In the genomic region with DNA sequence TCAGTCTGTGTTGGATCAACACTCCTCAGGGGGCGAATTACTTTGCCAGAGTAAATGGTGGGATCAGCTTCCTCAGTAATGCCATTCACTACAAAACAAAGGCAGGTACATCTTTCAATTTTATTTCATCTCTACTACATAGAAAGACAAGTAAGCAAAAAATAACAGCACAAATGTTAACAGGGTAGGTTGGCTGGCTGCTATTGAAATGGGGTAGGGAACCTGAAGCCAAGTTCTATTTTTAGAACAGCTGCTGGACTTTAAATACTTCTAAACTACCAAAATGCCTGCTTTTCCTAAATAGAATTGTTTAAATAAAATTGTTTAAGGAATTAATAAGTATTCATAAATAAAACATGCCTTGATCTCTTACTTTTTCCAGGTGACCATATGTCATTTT, we compare ENCODE assay signal across 29 cellular contexts. TPM values are rescaled to one million over a fixed set of nuclear protein-coding genes. Genes with fewer than 3 reads are reported as not detected.
A peak's percentile ranks its signal among the peaks of the same experiment; 100 is the strongest.
DNase-seq lines count a peak whose midpoint lies in the region; ATAC-seq and TF ChIP-seq lines count a peak whose summit lies in the region.
"Had no signal": no experiment of that assay in that cellular context is flagged by ENCODE, and none has a peak within 500 bp of the region (broad histone marks: within the 10 kb centered on the region; RNA-seq: fewer than 3 reads in every experiment).

No MANE protein-coding gene starts in this region.

- H3K36me3 Mint-ChIP-seq in activated T-cell treated with anti-CD3 and anti-CD28 coated beads, Interleukin-2, amount 50 U/mL, for 24 hours (ENCODE audit: low read depth), result peaks cover 98% of the 10 kb centered on the region
- peaks cover 96% of the 10 kb centered on the region for H3K36me3 Mint-ChIP-seq in GM23338 (ENCODE audit: low read depth)
- peaks cover 85% of the 10 kb centered on the region for H3K36me3 Mint-ChIP-seq in brain
- H3K36me3 Mint-ChIP-seq in naive thymus-derived CD4-positive, alpha-beta T cell, result peaks cover 21 to 80% (median 53%) of the 10 kb centered on the region in 5 donors

- H3K4me3 Mint-ChIP-seq in activated T-cell treated with anti-CD3 and anti-CD28 coated beads, Interleukin-2, amount 50 U/mL, for 24 hours, result no peak overlapping the region
- no peak overlapping the region for H3K4me3 Mint-ChIP-seq in GM23338
- peak overlapping the region in 1 of 5 experiments; percentile 27 for H3K4me3 Mint-ChIP-seq in brain
- H3K4me3 Mint-ChIP-seq in naive thymus-derived CD4-positive, alpha-beta T cell, result no peak overlapping the region
- H3K4me3 Mint-ChIP-seq: activated T-helper 1 cell treated with anti-CD3 and anti-CD28 coated beads, Interleukin-12 subunit alpha, Interleukin-12 subunit beta, Interleukin-2, Interleukin-4 antibody, amounts not matched to agents 30 ng/mL and 10 ng/mL and 1 ng/mL, durations not matched to agents 14 hours and 24 hours and 36 hours; T-helper 1 cell treated with Interleukin-12 subunit alpha and Interleukin-12 subunit beta and Interleukin-4 antibody, amounts not matched to agents 30 μg/mL and 1 μg/mL, for 36 hours; type B pancreatic cell had no signal

- H4K91ac ChIP-seq in neuronal stem cell (ENCODE audit: low read depth, low read length, poor library complexity), result no peak overlapping the region

- H3K27me3 ChIP-seq in GM23338 (ENCODE audit: insufficient read depth), result no peaks in the 10 kb centered on the region
- no peaks in the 10 kb centered on the region for H3K27me3 ChIP-seq in naive thymus-derived CD4-positive, alpha-beta T cell (ENCODE audit: control insufficient read depth in 2 of 2, insufficient read depth in 2 of 2, low read length in 2 of 2)
- H3K27me3 ChIP-seq in neuronal stem cell (ENCODE audit: control insufficient read depth in 3 of 3, insufficient read depth in 3 of 3, low read depth in 1 of 3, low read length in 3 of 3), result no peaks in the 10 kb centered on the region
- H3K27me3 ChIP-seq: BE2C, foreskin keratinocyte, SJSA1 had no signal

- H3K27me3 Mint-ChIP-seq in activated T-cell treated with anti-CD3 and anti-CD28 coated beads, Interleukin-2, amount 50 U/mL, for 24 hours, result no peaks in the 10 kb centered on the region
- no peaks in the 10 kb centered on the region for H3K27me3 Mint-ChIP-seq in GM23338 (ENCODE audit: insufficient read depth, low read depth, poor library complexity)
- no peaks in the 10 kb centered on the region for H3K27me3 Mint-ChIP-seq in brain
- H3K27me3 Mint-ChIP-seq in naive thymus-derived CD4-positive, alpha-beta T cell, result no peaks in the 10 kb centered on the region
- H3K27me3 Mint-ChIP-seq: type B pancreatic cell had no signal

- H3K9me3 ChIP-seq in naive thymus-derived CD4-positive, alpha-beta T cell (ENCODE audit: control insufficient read depth in 2 of 3, low read length in 3 of 3), result no peaks in the 10 kb centered on the region
- no peaks in the 10 kb centered on the region for H3K9me3 ChIP-seq in neuronal stem cell (replicated peaks in 1 of 2; ENCODE audit: control insufficient read depth in 2 of 2, insufficient read depth in 1 of 2, low read depth in 1 of 2, low read length in 2 of 2)
- H3K9me3 ChIP-seq: BE2C, SJSA1 had no signal

- intact Hi-C loops in naive thymus-derived CD4-positive, alpha-beta T cell (cut with micrococcal nuclease), result no loop called here

- no CpG with 5 or more reads among the region's 1 CpG for WGBS in neuronal stem cell (ENCODE audit: extremely low coverage in 2 of 2, insufficient read length in 2 of 2, insufficient replicate concordance in 1 of 2), 2 donors

- H2AK5ac ChIP-seq in neuronal stem cell (ENCODE audit: low read depth, low read length), result no peak overlapping the region

- H3K4ac ChIP-seq in neuronal stem cell (ENCODE audit: low read length), result no peak overlapping the region

- H3K9me2 ChIP-seq in GM23338 (ENCODE audit: insufficient read depth), result no peaks in the 10 kb centered on the region

- H3K4me1 Mint-ChIP-seq in activated T-cell treated with anti-CD3 and anti-CD28 coated beads, Interleukin-2, amount 50 U/mL, for 24 hours (ENCODE audit: low read depth), result peaks cover 21% of the 10 kb centered on the region
- H3K4me1 Mint-ChIP-seq in GM23338, result no peaks in the 10 kb centered on the region
- H3K4me1 Mint-ChIP-seq in brain, result no peaks in the 10 kb centered on the region
- H3K4me1 Mint-ChIP-seq in naive thymus-derived CD4-positive, alpha-beta T cell, result peaks cover 0 to 8% (median 0%) of the 10 kb centered on the region in 7 donors

- H2BK120ac ChIP-seq in neuronal stem cell (ENCODE audit: low read depth, low read length), result no peak overlapping the region

- H3K79me1 ChIP-seq in neuronal stem cell (ENCODE audit: low read depth, low read length), result no peaks in the 10 kb centered on the region

- DNase-seq in activated T-cell treated with anti-CD3 and anti-CD28 coated beads, Interleukin-2, amount 50 U/mL, for 24 hours, result no peak
- DNase-seq in activated T-cell treated with anti-CD3 and anti-CD28 coated beads, Interleukin-2, amount 50 U/mL, for 48 hours, result no peak
- no peak for DNase-seq in GM23338 (ENCODE audit: low spot score)
- no peak for DNase-seq in naive thymus-derived CD4-positive, alpha-beta T cell
- no peak for DNase-seq in stimulated activated naive CD4-positive, alpha-beta T cell treated with Interleukin-2 at 50 U/mL for 16 hours (lab: John Stamatoyannopoulos, UW)
- DNase-seq in neuronal stem cell (ENCODE audit: low spot score), result no peak
- DNase-seq: BE2C; caudate nucleus; COR-L47; DMS79 treated with DMSO at 0.1 percent for 48 hours; erythroblast; foreskin keratinocyte; NCI-H1436 treated with DMSO at 0.1 percent for 48 hours; NCI-H510A treated with DMSO at 0.1 percent for 48 hours; nucleus accumbens; stimulated activated CD4-positive, alpha-beta T cell treated with anti-CD3 and anti-CD28 coated beads, Interleukin-4, amount 100 ng/mL, for 4 hours had no signal

- H3K23ac ChIP-seq in neuronal stem cell (ENCODE audit: low read depth, low read length, poor library complexity), result no peak overlapping the region

- no peak for ATAC-seq in GM23338
- ATAC-seq in naive thymus-derived CD4-positive, alpha-beta T cell, result no peak
- no peak for ATAC-seq in GM21723 (IDR thresholded peaks at IDR 0.05; ENCODE audit: unreplicated experiment)
- ATAC-seq: foreskin keratinocyte, GM12878, Panc1 had no signal

- POLR2A ChIA-PET in naive thymus-derived CD4-positive, alpha-beta T cell (lab: Charles Lee), result interaction anchor here (1.2 kb wide), 1 partner anchor 57 kb away, joined by 3 read pairs; a partner anchor contains a TSS

- peaks cover 17% of the 10 kb centered on the region; the same call in 1 of the 2 replicates for H4K20me1 ChIP-seq in GM23338 (replicated peaks; ENCODE audit: insufficient read depth)

- TF ChIP-seq CTCF in GM23338 (conservative IDR thresholded peaks at IDR 0.05; ENCODE audit: low read depth in 2 of 2) (no peak), brain (conservative IDR thresholded peaks at IDR 0.05) (no peak)

- H3K27ac Mint-ChIP-seq in activated T-cell treated with anti-CD3 and anti-CD28 coated beads, Interleukin-2, amount 50 U/mL, for 24 hours, result peak overlapping the region; percentile 81
- H3K27ac Mint-ChIP-seq in GM23338, result 0 out of 2 replicates have a peak overlapping the region, but pooled peaks have one; percentile 9
- peak overlapping the region in 3 of 5 experiments; percentile 12 to 87 (median 64) for H3K27ac Mint-ChIP-seq in brain
- H3K27ac Mint-ChIP-seq in naive thymus-derived CD4-positive, alpha-beta T cell, result peak overlapping the region in 6 of 9 donors; percentile 41 to 68 (median 55)
- H3K27ac Mint-ChIP-seq: activated T-helper 1 cell treated with anti-CD3 and anti-CD28 coated beads, Interleukin-12 subunit alpha, Interleukin-12 subunit beta, Interleukin-2, Interleukin-4 antibody, amounts not matched to agents 30 ng/mL and 10 ng/mL and 1 ng/mL, durations not matched to agents 14 hours and 24 hours and 36 hours; T-helper 1 cell treated with Interleukin-12 subunit alpha and Interleukin-12 subunit beta and Interleukin-4 antibody, amounts not matched to agents 30 μg/mL and 1 μg/mL, for 36 hours; type B pancreatic cell had no signal

- H3K36me3 ChIP-seq in GM23338 (ENCODE audit: insufficient read depth) (peaks cover 87% of the 10 kb centered on the region), neuronal stem cell (replicated peaks in 1 of 2; ENCODE audit: control insufficient read depth in 2 of 2, insufficient read depth in 2 of 2, low read length in 2 of 2) (peaks cover 39 to 100% of the 10 kb centered on the region in 2 donors)
- peaks cover 31 to 99% (median 69%) of the 10 kb centered on the region in 3 experiments for H3K36me3 ChIP-seq in naive thymus-derived CD4-positive, alpha-beta T cell (ENCODE audit: control insufficient read depth in 2 of 3, insufficient read depth in 3 of 3, low read length in 3 of 3)

- H3K4me1 ChIP-seq in GM23338 (ENCODE audit: insufficient read depth) (no peaks in the 10 kb centered on the region), neuronal stem cell (ENCODE audit: control insufficient read depth in 2 of 2, insufficient read depth in 1 of 2, low read depth in 1 of 2, low read length in 2 of 2) (no peaks in the 10 kb centered on the region)
- H3K4me1 ChIP-seq in naive thymus-derived CD4-positive, alpha-beta T cell (ENCODE audit: control insufficient read depth in 2 of 2, insufficient read depth in 2 of 2, low read length in 2 of 2), result no peaks in the 10 kb centered on the region
- H3K4me1 ChIP-seq: BE2C, foreskin keratinocyte, SJSA1 had no signal

- H2BK12ac ChIP-seq in neuronal stem cell (ENCODE audit: low read length), result no peak overlapping the region

- H2BK15ac ChIP-seq in neuronal stem cell (ENCODE audit: low read length), result no peak overlapping the region

- H3K4me3 ChIP-seq in GM23338 (no peak overlapping the region), neuronal stem cell (ENCODE audit: low read length in 2 of 2) (no peak overlapping the region)
- H3K4me3 ChIP-seq in naive thymus-derived CD4-positive, alpha-beta T cell (ENCODE audit: low read length), result no peak overlapping the region
- H3K4me3 ChIP-seq: GM12878, lung, SJSA1 had no signal

- H2AFZ ChIP-seq in GM23338 (no peak overlapping the region), neuronal stem cell (ENCODE audit: low read length) (no peak overlapping the region)

- H3F3A ChIP-seq in GM23338 (replicated peaks; ENCODE audit: low read depth), result peaks cover 2% of the 10 kb centered on the region; the same call in 1 of the 2 replicates

- H3K27ac ChIP-seq in GM23338 (ENCODE audit: low read depth) (no peak overlapping the region), neuronal stem cell (replicated peaks; ENCODE audit: low read length) (no peak overlapping the region)
- H3K27ac ChIP-seq in naive thymus-derived CD4-positive, alpha-beta T cell (ENCODE audit: low read depth, low read length), result no peak overlapping the region
- H3K27ac ChIP-seq: foreskin keratinocyte, KMS-11, SJSA1 had no signal

- CTCF ChIA-PET in naive thymus-derived CD4-positive, alpha-beta T cell (lab: Charles Lee), result interaction anchor here (0.6 kb wide), 1 partner anchor 11 kb away, joined by 3 read pairs; no protein-coding TSS in a partner anchor

- H3K9me3 Mint-ChIP-seq in activated T-cell treated with anti-CD3 and anti-CD28 coated beads, Interleukin-2, amount 50 U/mL, for 24 hours, result no peaks in the 10 kb centered on the region
- H3K9me3 Mint-ChIP-seq in GM23338, result no peaks in the 10 kb centered on the region
- H3K9me3 Mint-ChIP-seq in brain, result no peaks in the 10 kb centered on the region
- H3K9me3 Mint-ChIP-seq in naive thymus-derived CD4-positive, alpha-beta T cell, result peaks cover 0 to 2% (median 0%) of the 10 kb centered on the region in 11 donors
- H3K9me3 Mint-ChIP-seq: activated T-helper 1 cell treated with anti-CD3 and anti-CD28 coated beads, Interleukin-12 subunit alpha, Interleukin-12 subunit beta, Interleukin-2, Interleukin-4 antibody, amounts not matched to agents 30 ng/mL and 10 ng/mL and 1 ng/mL, durations not matched to agents 14 hours and 24 hours and 36 hours; T-helper 1 cell treated with Interleukin-12 subunit alpha and Interleukin-12 subunit beta and Interleukin-4 antibody, amounts not matched to agents 30 μg/mL and 1 μg/mL, for 36 hours; type B pancreatic cell had no signal

- peaks cover 15% of the 10 kb centered on the region for H3K79me2 ChIP-seq in GM23338 (replicated peaks; ENCODE audit: insufficient read depth)

- no peak overlapping the region for H2BK5ac ChIP-seq in neuronal stem cell (ENCODE audit: low read length)

- no peak overlapping the region for H3K4me2 ChIP-seq in GM23338
- H3K4me2 ChIP-seq in neuronal stem cell (ENCODE audit: insufficient read depth, low read length, poor library complexity, severe bottlenecking), result no peak overlapping the region
- H3K4me2 ChIP-seq: KMS-11 had no signal

- no peak overlapping the region for H3K14ac ChIP-seq in neuronal stem cell (ENCODE audit: low read length)

- H4K8ac ChIP-seq in neuronal stem cell (ENCODE audit: low read depth, low read length), result no peak overlapping the region

- H3K9ac ChIP-seq in neuronal stem cell (ENCODE audit: low read depth, low read length, poor library complexity), result no peak overlapping the region
- H3K9ac ChIP-seq: KMS-11 had no signal

- no peak overlapping the region for H3K18ac ChIP-seq in neuronal stem cell (ENCODE audit: low read length)

RNA-seq across cellular contexts. Expression of a gene that starts 7.3 kb away (rescaled TPM):
- 83.2 and 84.7 TPM in 2 replicates for total RNA-seq in GM23338 (2014; rRNA removed; shearing (Covaris generic))
- polyA plus RNA-seq in GM23338 (2016; fragmentation: Nextera tagmentation; extraction: Ambion mirVana), result 18.4 and 22.3 TPM in 2 replicates
- 24.5 TPM for polyA plus RNA-seq in brain (ENCODE audit: insufficient read depth, low read depth, low replicate concordance)
- total RNA-seq in naive thymus-derived CD4-positive, alpha-beta T cell, result 10 to 100 TPM; 22.3 to 56.0 (median 25.0) TPM
- polyA plus RNA-seq in naive thymus-derived CD4-positive, alpha-beta T cell, result 10 to 100 TPM; 15.7 to 23.4 TPM
- polyA plus RNA-seq in neuronal stem cell (2013, experiment 1 of 2), result 72.0 TPM
- polyA plus RNA-seq in neuronal stem cell (2013, experiment 2 of 2), result 74.8 TPM

RNA-seq across cellular contexts. Expression of a gene that starts 28.6 kb away (rescaled TPM):
- not detected in 2 replicates for total RNA-seq in GM23338 (2014; rRNA removed; shearing (Covaris generic))
- 0.27 TPM in 1 of 2 replicates, not detected in the other for polyA plus RNA-seq in GM23338 (2016; fragmentation: Nextera tagmentation; extraction: Ambion mirVana)
- not detected for polyA plus RNA-seq in brain (ENCODE audit: insufficient read depth, low read depth, low replicate concordance)
- not detected for total RNA-seq in naive thymus-derived CD4-positive, alpha-beta T cell
- polyA plus RNA-seq in naive thymus-derived CD4-positive, alpha-beta T cell, result not detected
- polyA plus RNA-seq in neuronal stem cell (2013, experiment 1 of 2), result not detected
- polyA plus RNA-seq in neuronal stem cell (2013, experiment 2 of 2), result not detected
- total RNA-seq: activated CD8-positive, alpha-beta memory T cell treated with anti-CD3 and anti-CD28 coated beads for 36 hours; activated T-helper 1 cell treated with anti-CD3 and anti-CD28 coated beads, Interleukin-12 subunit alpha, Interleukin-12 subunit beta, Interleukin-2, Interleukin-4 antibody, amounts not matched to agents 30 ng/mL and 10 ng/mL and 1 ng/mL, durations not matched to agents 14 hours and 24 hours and 36 hours; foreskin keratinocyte; GM12878; HT1080; renal cortical epithelial cell; SJSA1 had no signal
- polyA plus RNA-seq: foreskin keratinocyte, lung had no signal

RNA-seq across cellular contexts. Expression of a gene that starts 33.9 kb away (rescaled TPM):
- 1,054 and 1,579 TPM in 2 replicates for total RNA-seq in GM23338 (2014; rRNA removed; shearing (Covaris generic))
- polyA plus RNA-seq in GM23338 (2016; fragmentation: Nextera tagmentation; extraction: Ambion mirVana), result 210 and 214 TPM in 2 replicates
- 250 TPM for polyA plus RNA-seq in brain (ENCODE audit: insufficient read depth, low read depth, low replicate concordance)
- total RNA-seq in naive thymus-derived CD4-positive, alpha-beta T cell, result 100 to 1,000 TPM; 378 to 638 (median 561) TPM
- polyA plus RNA-seq in naive thymus-derived CD4-positive, alpha-beta T cell, result 100 to 1,000 TPM; 354 to 409 TPM
- polyA plus RNA-seq in neuronal stem cell (2013, experiment 1 of 2), result 534 TPM
- 568 TPM for polyA plus RNA-seq in neuronal stem cell (2013, experiment 2 of 2)

RNA-seq across cellular contexts. Expression of a gene that starts 54.1 kb away (rescaled TPM):
- 2.9 and 4.1 TPM in 2 replicates for total RNA-seq in GM23338 (2014; rRNA removed; shearing (Covaris generic))
- polyA plus RNA-seq in GM23338 (2016; fragmentation: Nextera tagmentation; extraction: Ambion mirVana), result 4.9 and 7.0 TPM in 2 replicates
- 0.22 TPM for polyA plus RNA-seq in brain (ENCODE audit: insufficient read depth, low read depth, low replicate concordance)
- total RNA-seq in naive thymus-derived CD4-positive, alpha-beta T cell, result 1 to 10 TPM in 3 of 5 experiments, under 1 TPM in 2; 0.27 to 1.6 (median 1.0) TPM
- under 1 TPM; 0.28 to 0.89 TPM for polyA plus RNA-seq in naive thymus-derived CD4-positive, alpha-beta T cell
- polyA plus RNA-seq in neuronal stem cell (2013, experiment 1 of 2), result 0.08 TPM
- 0.12 TPM for polyA plus RNA-seq in neuronal stem cell (2013, experiment 2 of 2)

RNA-seq across cellular contexts. Expression of a gene that starts 56.6 kb away (rescaled TPM):
- 74.0 and 90.4 TPM in 2 replicates for total RNA-seq in GM23338 (2014; rRNA removed; shearing (Covaris generic))
- polyA plus RNA-seq in GM23338 (2016; fragmentation: Nextera tagmentation; extraction: Ambion mirVana) (79.6 and 96.3 TPM in 2 replicates), brain (ENCODE audit: insufficient read depth, low read depth, low replicate concordance) (7.6 TPM)
- total RNA-seq in naive thymus-derived CD4-positive, alpha-beta T cell, result 10 to 100 TPM; 43.4 to 69.4 (median 61.2) TPM
- polyA plus RNA-seq in naive thymus-derived CD4-positive, alpha-beta T cell, result 10 to 100 TPM; 32.7 to 50.7 TPM
- polyA plus RNA-seq in neuronal stem cell (2013, experiment 1 of 2), result 42.3 TPM
- polyA plus RNA-seq in neuronal stem cell (2013, experiment 2 of 2), result 43.4 TPM

Comparison
In these comparisons a context has a peak if more than half of its experiments do, and no peak if none do; other contexts are left out.
1. H3K27ac Mint-ChIP-seq: peak in every context shown above with its lines; median percentile 81 in activated T-cell treated with anti-CD3 and anti-CD28 coated beads, Interleukin-2, amount 50 U/mL, for 24 hours; 64 in brain; 55 in naive thymus-derived CD4-positive, alpha-beta T cell; 9 in GM23338.